1 cellular context compared by ENCODE assay signal in the genomic region with DNA sequence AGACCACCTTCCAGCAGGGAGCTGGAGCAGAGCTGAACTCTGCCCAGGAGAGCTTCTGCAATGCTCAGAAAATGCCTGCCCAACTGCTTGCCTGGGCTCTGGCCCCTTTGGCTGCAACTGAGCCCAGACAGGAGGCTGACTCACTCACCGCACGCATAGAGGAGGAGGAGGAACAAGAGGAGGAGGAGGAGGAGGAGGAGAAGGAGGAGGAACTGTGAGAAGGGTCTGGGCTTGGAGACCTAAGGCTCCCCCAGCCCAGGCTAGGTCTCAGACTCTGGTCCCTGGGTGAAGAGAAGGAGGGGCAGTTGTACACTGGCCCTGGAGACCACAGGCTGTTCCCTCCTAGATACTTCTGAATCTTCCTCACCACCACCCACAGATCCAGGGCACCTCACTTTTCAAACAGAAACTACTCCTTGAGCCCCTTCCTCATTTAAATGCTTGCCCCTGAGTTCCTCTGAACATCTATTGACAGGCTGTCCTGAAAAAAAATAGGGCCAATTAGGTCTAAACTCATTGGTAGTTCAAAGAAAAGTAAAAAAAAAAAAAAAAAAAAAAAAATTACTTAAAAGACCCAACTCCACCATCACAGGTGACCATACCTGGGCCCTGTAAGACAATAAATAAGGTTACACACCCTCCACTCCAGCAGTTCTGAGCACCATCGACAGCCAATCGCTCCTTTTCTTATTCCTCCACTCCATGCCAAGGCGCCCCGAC.
TF ChIP-seq lines count a peak whose summit lies in the region.

No MANE protein-coding gene starts in this region.

TF ChIP-seq in GM12878, 131 proteins besides CTCF, POLR2A, EP300 and RAD21 (continued from another document):
- TF ChIP-seq ZNF384 (IDR thresholded peaks at IDR 0.05; ENCODE audit: borderline replicate concordance, low read depth, low read length): peak; percentile 64
- TF ChIP-seq RUNX3 (IDR thresholded peaks at IDR 0.05; ENCODE audit: low read length): 0 out of 2 replicates have a peak, but pooled peaks have one; percentile 4
- no peak for TF ChIP-seq STAT1 (conservative IDR thresholded peaks at IDR 0.05)
- TF ChIP-seq NFXL1 (IDR thresholded peaks at IDR 0.05; ENCODE audit: borderline replicate concordance): peak; percentile 88
- TF ChIP-seq SREBF1 (IDR thresholded peaks at IDR 0.05; ENCODE audit: low read length): no peak
- TF ChIP-seq POLR2AphosphoS2 (IDR thresholded peaks at IDR 0.05; ENCODE audit: low read depth, low read length): no peak
- TF ChIP-seq SMAD1 (IDR thresholded peaks at IDR 0.05; ENCODE audit: low read depth, partially characterized antibody): no peak
- TF ChIP-seq NBN (IDR thresholded peaks at IDR 0.05): 0 out of 2 replicates have a peak, but pooled peaks have one; percentile 19
- no peak for TF ChIP-seq IRF4 (IDR thresholded peaks at IDR 0.05; ENCODE audit: low read depth, low read length)
